ENCODE assay signal across 19 cellular contexts in the genomic region with DNA sequence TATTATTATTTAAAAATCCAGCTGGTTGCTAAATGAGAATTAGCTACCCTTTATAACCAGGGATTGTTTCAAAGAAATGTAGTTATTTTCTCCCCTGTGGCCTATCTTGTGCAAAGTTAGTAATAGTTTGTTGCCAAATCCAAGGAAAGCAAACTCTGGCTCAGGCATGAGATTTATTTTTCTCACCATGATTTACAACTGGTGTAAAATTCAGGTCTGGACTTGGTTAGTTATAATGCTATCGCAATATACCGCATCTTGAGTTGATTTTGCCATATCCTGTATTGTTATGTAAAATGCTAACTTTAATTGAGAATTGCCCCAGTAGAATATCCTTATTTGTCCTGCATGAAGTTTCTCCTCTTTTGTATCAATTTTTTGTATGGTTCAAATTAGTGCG.
A peak's percentile ranks its signal among the peaks of the same experiment; 100 is the strongest.
DNase-seq lines count a peak whose midpoint lies in the region; TF ChIP-seq lines count a peak whose summit lies in the region.
"Had no signal": no experiment of that assay in that cellular context is flagged by ENCODE, and none has a peak within 500 bp of the region (broad histone marks: within the 10 kb centered on the region; RNA-seq: fewer than 3 reads in every experiment).

No MANE protein-coding gene starts in this region.

- H2AFZ ChIP-seq in GM23248: no peak overlapping the region
- H2AFZ ChIP-seq in mesenchymal stem cell (ENCODE audit: low read depth, low read length): no peak overlapping the region
- no peak overlapping the region for H2AFZ ChIP-seq in smooth muscle cell (ENCODE audit: low read depth)

- H3K27me3 ChIP-seq in GM23248 (replicated peaks; ENCODE audit: insufficient read depth) (no peaks in the 10 kb centered on the region), mesenchymal stem cell (ENCODE audit: control insufficient read depth in 1 of 2, insufficient read depth in 1 of 2, low read length in 2 of 2) (no peaks in the 10 kb centered on the region), thyroid gland (no peaks in the 10 kb centered on the region), smooth muscle cell (ENCODE audit: low read depth) (no peaks in the 10 kb centered on the region)
- H3K27me3 ChIP-seq: MG63, ovary had no signal

- H3K27ac ChIP-seq in GM23248 (peak overlapping the region; percentile 83), coronary artery (peak overlapping the region; percentile 89 to 95), mesenchymal stem cell (ENCODE audit: low read length, poor library complexity, severe bottlenecking) (no peak overlapping the region), thyroid gland (peak overlapping the region; percentile 89 to 99 (median 98)), smooth muscle cell (ENCODE audit: low read depth) (no peak overlapping the region)

- H2BK5ac ChIP-seq in mesenchymal stem cell (ENCODE audit: low read depth, low read length, poor library complexity, severe bottlenecking): no peak overlapping the region

- H3K79me2 ChIP-seq in GM23248 (ENCODE audit: insufficient read depth) (no peaks in the 10 kb centered on the region), smooth muscle cell (ENCODE audit: low read depth) (no peaks in the 10 kb centered on the region)

- peak overlapping the region; percentile 41 for H3K4me2 ChIP-seq in GM23248 (ENCODE audit: unreplicated experiment)
- no peak overlapping the region for H3K4me2 ChIP-seq in mesenchymal stem cell (ENCODE audit: low read length, poor library complexity, severe bottlenecking)
- no peak overlapping the region for H3K4me2 ChIP-seq in smooth muscle cell

- H3K4me3 Mint-ChIP-seq in activated CD4-positive, alpha-beta T cell treated with anti-CD3 and anti-CD28 coated beads, Interleukin-2, amount 10 ng/mL, durations not matched to agents 7 days and 5 days: no peak overlapping the region
- no peak overlapping the region for H3K4me3 Mint-ChIP-seq in CD14-positive monocyte
- H3K4me3 Mint-ChIP-seq: activated naive CD8-positive, alpha-beta T cell treated with anti-CD3 and anti-CD28 coated beads, Interleukin-2, amount 10 ng/mL, durations not matched to agents 7 days and 5 days; CD4-positive, alpha-beta T cell; stimulated activated naive CD8-positive, alpha-beta T cell treated with anti-CD3 and anti-CD28 coated beads, Interleukin-15, amount 100 ng/mL, for 72 hours had no signal

- peaks cover 4% of the 10 kb centered on the region for H3K4me1 Mint-ChIP-seq in activated CD4-positive, alpha-beta T cell treated with anti-CD3 and anti-CD28 coated beads, Interleukin-2, amount 10 ng/mL, durations not matched to agents 7 days and 5 days
- peaks cover 6% of the 10 kb centered on the region for H3K4me1 Mint-ChIP-seq in CD14-positive monocyte

- POLR2A ChIA-PET in activated CD4-positive, alpha-beta T cell treated with anti-CD3 and anti-CD28 coated beads, Interleukin-2, amount 10 ng/mL, durations not matched to agents 7 days and 5 days (lab: Charles Lee): no interaction called here

- H3F3A ChIP-seq in GM23248 (ENCODE audit: insufficient read depth) (peaks cover 41% of the 10 kb centered on the region), smooth muscle cell (ENCODE audit: low read depth) (peaks cover 4% of the 10 kb centered on the region)

- DNase-seq in GM23248: peak; percentile 53
- no peak for DNase-seq in coronary artery (ENCODE audit: low spot score)
- no peak for DNase-seq in mesenchymal stem cell
- DNase-seq in thyroid gland: no peak
- no peak for DNase-seq in activated CD4-positive, alpha-beta T cell treated with anti-CD3 and anti-CD28 coated beads, Interleukin-2, amount 10 ng/mL, durations not matched to agents 7 days and 5 days
- DNase-seq in smooth muscle cell (lab: John Stamatoyannopoulos, UW; ENCODE audit: unreplicated experiment): no peak
- no peak for DNase-seq in ureter (ENCODE audit: low spot score)
- no peak for DNase-seq in CD14-positive monocyte (ENCODE audit: low spot score)
- DNase-seq: activated naive CD8-positive, alpha-beta T cell treated with anti-CD3 and anti-CD28 coated beads, Interleukin-2, amount 10 ng/mL, durations not matched to agents 7 days and 5 days; activated T-cell treated with anti-CD3 and anti-CD28 coated beads, Interleukin-2, amount 50 U/mL, for 1 hour; CD4-positive, alpha-beta T cell; cerebellar nuclear complex; MG63; mucosa of descending colon; NCI-H1930; ovary; stimulated activated naive CD8-positive, alpha-beta T cell treated with anti-CD3 and anti-CD28 coated beads, Interleukin-15, amount 100 ng/mL, for 72 hours had no signal

- in situ Hi-C loops in GM23248 (cut with MboI): no loop called here

- H3K4me1 ChIP-seq in GM23248 (ENCODE audit: insufficient read depth) (peaks cover 30% of the 10 kb centered on the region), mesenchymal stem cell (ENCODE audit: control insufficient read depth, insufficient read depth, low read depth, low read length) (peaks cover 5% of the 10 kb centered on the region), thyroid gland (peaks cover 70 to 76% of the 10 kb centered on the region in 2 donors), smooth muscle cell (ENCODE audit: low read depth) (no peaks in the 10 kb centered on the region)
- H3K4me1 ChIP-seq: HAP-1 had no signal

- no peak overlapping the region for H2BK120ac ChIP-seq in mesenchymal stem cell (ENCODE audit: low read depth, low read length)

- H3K4me3 ChIP-seq in GM23248 (no peak overlapping the region), coronary artery (peak overlapping the region; percentile 20), mesenchymal stem cell (ENCODE audit: insufficient read depth in 1 of 2, low read depth in 1 of 2, low read length in 2 of 2) (peak overlapping the region in 1 of 2 experiments; percentile 25), thyroid gland (replicated peaks in 1 of 3) (no peak overlapping the region), smooth muscle cell (no peak overlapping the region)
- H3K4me3 ChIP-seq: GM12878, HAP-1, MG63, mucosa of descending colon, ovary had no signal

- 15 to 18% methylated on average over 3 of the region's 3 CpGs for WGBS in GM23248 (ENCODE audit: low coverage in 1 of 2, low lambda C conversion rate in 2 of 2, missing lambda C conversion rate in 2 of 2), 2 experiments
- WGBS in mesenchymal stem cell: 100% methylated on average over 2 of the region's 3 CpGs
- 77 to 84% methylated on average over 3 of the region's 3 CpGs for WGBS in thyroid gland, 2 donors
- WGBS in smooth muscle cell (ENCODE audit: low lambda C conversion rate): 93% methylated on average over 3 of the region's 3 CpGs

- no peaks in the 10 kb centered on the region for H3K27me3 Mint-ChIP-seq in activated CD4-positive, alpha-beta T cell treated with anti-CD3 and anti-CD28 coated beads, Interleukin-2, amount 10 ng/mL, durations not matched to agents 7 days and 5 days
- H3K27me3 Mint-ChIP-seq in CD14-positive monocyte (ENCODE audit: low read depth in 3 of 3): peaks cover 0 to 3% (median 2%) of the 10 kb centered on the region in 3 donors
- H3K27me3 Mint-ChIP-seq: activated naive CD8-positive, alpha-beta T cell treated with anti-CD3 and anti-CD28 coated beads, Interleukin-2, amount 10 ng/mL, durations not matched to agents 7 days and 5 days; CD4-positive, alpha-beta T cell; stimulated activated naive CD8-positive, alpha-beta T cell treated with anti-CD3 and anti-CD28 coated beads, Interleukin-15, amount 100 ng/mL, for 72 hours had no signal

- no peak overlapping the region for H2BK12ac ChIP-seq in mesenchymal stem cell (ENCODE audit: low read length in 2 of 2)

- H3K9ac ChIP-seq in GM23248 (peak overlapping the region; percentile 72; the same call in 1 of the 2 replicates), mesenchymal stem cell (ENCODE audit: low read length) (peak overlapping the region; percentile 75), smooth muscle cell (ENCODE audit: low read depth) (no peak overlapping the region)

- TF ChIP-seq CTCF in coronary artery (IDR thresholded peaks at IDR 0.05) (no peak), thyroid gland (IDR thresholded peaks at IDR 0.05) (no peak), smooth muscle cell (IDR thresholded peaks at IDR 0.05; ENCODE audit: borderline replicate concordance, insufficient read depth, poor library complexity, severe bottlenecking) (no peak), CD14-positive monocyte (IDR thresholded peaks at IDR 0.05) (no peak)

- no peak overlapping the region for H3K27ac Mint-ChIP-seq in activated CD4-positive, alpha-beta T cell treated with anti-CD3 and anti-CD28 coated beads, Interleukin-2, amount 10 ng/mL, durations not matched to agents 7 days and 5 days
- no peak overlapping the region for H3K27ac Mint-ChIP-seq in CD14-positive monocyte
- H3K27ac Mint-ChIP-seq: activated naive CD8-positive, alpha-beta T cell treated with anti-CD3 and anti-CD28 coated beads, Interleukin-2, amount 10 ng/mL, durations not matched to agents 7 days and 5 days; CD4-positive, alpha-beta T cell; stimulated activated naive CD8-positive, alpha-beta T cell treated with anti-CD3 and anti-CD28 coated beads, Interleukin-15, amount 100 ng/mL, for 72 hours had no signal

- CTCF ChIA-PET in activated CD4-positive, alpha-beta T cell treated with anti-CD3 and anti-CD28 coated beads, Interleukin-2, amount 10 ng/mL, durations not matched to agents 7 days and 5 days (lab: Charles Lee): interaction anchor here (0.5 kb wide), 1 partner anchor 310 kb away, joined by 3 read pairs; no protein-coding TSS in a partner anchor

- H2AK5ac ChIP-seq in mesenchymal stem cell (ENCODE audit: low read length, severe bottlenecking): no peak overlapping the region

- no peak overlapping the region for H3K18ac ChIP-seq in mesenchymal stem cell (ENCODE audit: low read depth in 1 of 2, low read length in 2 of 2)

- no peak for TF ChIP-seq POLR2A in thyroid gland (IDR thresholded peaks at IDR 0.05)

- H4K20me1 ChIP-seq in GM23248 (ENCODE audit: insufficient read depth): no peaks in the 10 kb centered on the region
- H4K20me1 ChIP-seq in smooth muscle cell (ENCODE audit: low read depth): no peaks in the 10 kb centered on the region

- H3K4ac ChIP-seq in mesenchymal stem cell (ENCODE audit: low read depth in 1 of 2, low read length in 2 of 2): no peak overlapping the region

- no peak overlapping the region for H3K14ac ChIP-seq in mesenchymal stem cell (ENCODE audit: low read length in 2 of 2)

- no peak overlapping the region for H4K8ac ChIP-seq in mesenchymal stem cell (ENCODE audit: low read length)

- H3K23ac ChIP-seq in mesenchymal stem cell (ENCODE audit: low read length in 2 of 2): no peak overlapping the region

- H3K36me3 ChIP-seq in GM23248 (ENCODE audit: low read depth): no peaks in the 10 kb centered on the region
- H3K36me3 ChIP-seq in mesenchymal stem cell (ENCODE audit: control insufficient read depth in 1 of 2, insufficient read depth in 2 of 2, low read depth in 1 of 2, low read length in 2 of 2): no peaks in the 10 kb centered on the region
- H3K36me3 ChIP-seq in thyroid gland: no peaks in the 10 kb centered on the region
- no peaks in the 10 kb centered on the region for H3K36me3 ChIP-seq in smooth muscle cell (ENCODE audit: low read depth)
- H3K36me3 ChIP-seq: HAP-1, MG63, ovary had no signal

- H4K91ac ChIP-seq in mesenchymal stem cell (ENCODE audit: low read length): no peak overlapping the region

- H2BK15ac ChIP-seq in mesenchymal stem cell (ENCODE audit: low read depth, poor library complexity, severe bottlenecking): no peak overlapping the region

- intact Hi-C loops in thyroid gland (cut with DNase I) (no loop called here), CD14-positive monocyte (cut with micrococcal nuclease) (no loop called here)

- H3K9me2 ChIP-seq in GM23248 (ENCODE audit: insufficient read depth): no peaks in the 10 kb centered on the region

- H3K9me3 ChIP-seq in GM23248 (ENCODE audit: low read depth): no peaks in the 10 kb centered on the region
- H3K9me3 ChIP-seq in mesenchymal stem cell (ENCODE audit: control insufficient read depth, low read length): no peaks in the 10 kb centered on the region
- no peaks in the 10 kb centered on the region for H3K9me3 ChIP-seq in thyroid gland
- no peaks in the 10 kb centered on the region for H3K9me3 ChIP-seq in smooth muscle cell (replicated peaks; ENCODE audit: low read depth)
- H3K9me3 ChIP-seq: HAP-1, MG63, mucosa of descending colon, ovary had no signal

- H3K9me3 Mint-ChIP-seq in activated CD4-positive, alpha-beta T cell treated with anti-CD3 and anti-CD28 coated beads, Interleukin-2, amount 10 ng/mL, durations not matched to agents 7 days and 5 days: no peaks in the 10 kb centered on the region
- peaks cover 0 to 3% (median 0%) of the 10 kb centered on the region in 7 donors for H3K9me3 Mint-ChIP-seq in CD14-positive monocyte
- H3K9me3 Mint-ChIP-seq: CD4-positive, alpha-beta T cell had no signal

- H3K36me3 Mint-ChIP-seq in activated CD4-positive, alpha-beta T cell treated with anti-CD3 and anti-CD28 coated beads, Interleukin-2, amount 10 ng/mL, durations not matched to agents 7 days and 5 days (ENCODE audit: low read depth): no peaks in the 10 kb centered on the region
- no peaks in the 10 kb centered on the region for H3K36me3 Mint-ChIP-seq in CD14-positive monocyte

- H3K79me1 ChIP-seq in mesenchymal stem cell (replicated peaks; ENCODE audit: low read length, poor library complexity, severe bottlenecking): no peaks in the 10 kb centered on the region

Comparison
In these comparisons a context has a peak if more than half of its experiments do, and no peak if none do; other contexts are left out.
1. H3K27ac ChIP-seq: peak in GM23248 (single experiment), coronary artery (2 of 2) and thyroid gland (3 of 3); none in mesenchymal stem cell (single experiment) and smooth muscle cell (single experiment).